ENCODE assay signal across 11 cellular contexts in genomic region chr5:15614679-15615078, GRCh38.
"Had no signal": no experiment of that assay in that cellular context is flagged by ENCODE, and none has a peak within 500 bp of the region (broad histone marks: within the 10 kb centered on the region; RNA-seq: fewer than 3 reads in every experiment).

No MANE protein-coding gene starts in this region.

- ATAC-seq: GM23338, HCT116 had no signal

- H3K4me2 ChIP-seq: GM23338 had no signal

- DNase-seq: GM23248, GOT3, H7, H9, HCEC 1CT, HFFc6 had no signal

- H3K4me1 ChIP-seq: HAP-1 had no signal

- H3K9ac ChIP-seq: GM23248 had no signal

- H2AFZ ChIP-seq: GM23248, GM23338 had no signal

- H3K9me3 ChIP-seq: HAP-1 had no signal

- H3K36me3 ChIP-seq: HAP-1 had no signal

- H3K9me3 Mint-ChIP-seq: GM23338, H9, HFFc6 had no signal

- H3K27ac Mint-ChIP-seq: GM23338, H9 had no signal

- FAIRE-seq: H1, H54 had no signal

- H3K4me3 Mint-ChIP-seq: GM23338, H9, HFFc6 had no signal

- H3K4me3 ChIP-seq: GM23248, GM23338, HAP-1 had no signal

- H3K27ac ChIP-seq: GM23248 had no signal
